Comparison of ENCODE assay signal across 9 cellular contexts in the genomic region with DNA sequence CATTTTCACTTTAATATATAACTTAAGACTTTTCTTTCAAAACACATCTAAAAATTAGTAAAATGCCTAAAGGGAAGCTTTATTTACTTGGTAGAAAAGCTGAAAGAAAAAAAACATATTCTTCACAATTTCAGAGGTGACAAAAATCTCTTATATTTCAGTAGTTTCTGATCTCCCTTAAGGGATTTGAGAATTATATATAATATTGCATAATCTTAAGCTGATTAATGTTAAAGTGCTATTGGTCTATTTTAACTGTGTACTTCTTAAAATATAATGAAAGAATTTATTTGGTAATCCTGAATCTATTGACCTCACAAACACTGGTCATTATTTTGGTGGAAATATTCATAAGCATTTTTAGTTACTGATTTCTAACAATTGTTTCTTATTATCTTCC. TPM values are rescaled to one million over a fixed set of nuclear protein-coding genes. Genes with fewer than 3 reads are reported as not detected.
A peak's percentile ranks its signal among the peaks of the same experiment; 100 is the strongest.
DNase-seq lines count a peak whose midpoint lies in the region; ATAC-seq and TF ChIP-seq lines count a peak whose summit lies in the region.
"Had no signal": no experiment of that assay in that cellular context is flagged by ENCODE, and none has a peak within 500 bp of the region (broad histone marks: within the 10 kb centered on the region; RNA-seq: fewer than 3 reads in every experiment).

No MANE protein-coding gene starts in this region.

- peaks cover 44% of the 10 kb centered on the region for H3K4me1 Mint-ChIP-seq in MCF 10A (ENCODE audit: insufficient read depth, unreplicated experiment)

- CTCF ChIA-PET in MCF 10A (lab: Yijun Ruan, JAX) = interaction anchor here (0.5 to 1.6 kb wide), 4 partner anchors 8 to 104 kb away, joined by 3 to 6 read pairs (median 5); no protein-coding TSS in a partner anchor

- peaks cover 0 to 31% of the 10 kb centered on the region in 2 donors for H3K4me1 ChIP-seq in right atrium auricular region
- H3K4me1 ChIP-seq in mononuclear cell (ENCODE audit: insufficient read depth, low read length) = peaks cover 22% of the 10 kb centered on the region
- peaks cover 3 to 4% of the 10 kb centered on the region in 2 donors for H3K4me1 ChIP-seq in aorta (ENCODE audit: control insufficient read depth in 1 of 2, insufficient read depth in 2 of 2, low read length in 2 of 2)
- peaks cover 6% of the 10 kb centered on the region for H3K4me1 ChIP-seq in mucosa of descending colon (ENCODE audit: low read depth)

- no TSS peak for BruUV-seq in MCF 10A (replicated peaks; lab: Mats Ljungman, UMichigan)

- no peak for DNase-seq in right atrium auricular region (ENCODE audit: low spot score)
- no peak for DNase-seq in left cardiac atrium
- DNase-seq in MCF 10A (ENCODE audit: unreplicated experiment) = no peak
- no peak for DNase-seq in aorta
- no peak for DNase-seq in EL
- DNase-seq in mucosa of descending colon = no peak
- DNase-seq: activated gamma-delta T cell had no signal

- no peak for ATAC-seq in left cardiac atrium
- ATAC-seq in aorta (ENCODE audit: low FRiP score) = no peak
- no peak for ATAC-seq in mucosa of descending colon
- no peak for ATAC-seq in GM21528 (IDR thresholded peaks at IDR 0.05; ENCODE audit: low FRiP score, unreplicated experiment)

- H3K27ac Mint-ChIP-seq in MCF 10A (ENCODE audit: low read depth, unreplicated experiment) = peak overlapping the region; percentile 87

- H3K36me3 Mint-ChIP-seq in MCF 10A (ENCODE audit: insufficient read depth, unreplicated experiment) = peaks cover 20% of the 10 kb centered on the region

- peak overlapping the region; percentile 91 for H3K4me3 Mint-ChIP-seq in MCF 10A (ENCODE audit: unreplicated experiment)

- H3K9me3 ChIP-seq in right atrium auricular region = no peaks in the 10 kb centered on the region
- H3K9me3 ChIP-seq in mononuclear cell (ENCODE audit: low read depth, low read length) = no peaks in the 10 kb centered on the region
- H3K9me3 ChIP-seq in aorta (ENCODE audit: control insufficient read depth, low read length) = no peaks in the 10 kb centered on the region
- no peaks in the 10 kb centered on the region for H3K9me3 ChIP-seq in mucosa of descending colon

- no peaks in the 10 kb centered on the region for H3K36me3 ChIP-seq in right atrium auricular region
- no peaks in the 10 kb centered on the region for H3K36me3 ChIP-seq in aorta (ENCODE audit: control insufficient read depth in 1 of 2, insufficient read depth in 2 of 2, low read length in 1 of 2)
- no peaks in the 10 kb centered on the region for H3K36me3 ChIP-seq in mucosa of descending colon (ENCODE audit: low read depth)

- H3K9me3 Mint-ChIP-seq in MCF 10A (ENCODE audit: unreplicated experiment) = no peaks in the 10 kb centered on the region

- H3K27me3 Mint-ChIP-seq in MCF 10A (ENCODE audit: insufficient read depth, unreplicated experiment) = no peaks in the 10 kb centered on the region

- POLR2A ChIA-PET in MCF 10A (lab: Yijun Ruan, JAX) = interaction anchor here (0.6 to 7.8 kb wide), 19 partner anchors 10 to 299 kb away, joined by 3 to 152 read pairs (median 17); a partner anchor contains a TSS

- no peaks in the 10 kb centered on the region for H3K27me3 ChIP-seq in right atrium auricular region
- H3K27me3 ChIP-seq in mononuclear cell (ENCODE audit: insufficient read depth, low read length) = no peaks in the 10 kb centered on the region
- H3K27me3 ChIP-seq in aorta (ENCODE audit: control insufficient read depth in 1 of 2, insufficient read depth in 2 of 2, low read length in 1 of 2) = no peaks in the 10 kb centered on the region

- peak overlapping the region; percentile 97 for H3K27ac ChIP-seq in right atrium auricular region
- peak overlapping the region in 1 of 2 donors; percentile 49 for H3K27ac ChIP-seq in aorta (ENCODE audit: low read depth in 1 of 2, low read length in 2 of 2)

- intact Hi-C loops in left cardiac atrium (cut with DNase I) = loop anchor here in 1 of 2 donors (10.0 kb wide), 1 partner anchor 52 kb away; a partner anchor contains a TSS
- intact Hi-C loops in MCF 10A (cut with micrococcal nuclease) = no loop called here
- intact Hi-C loops in aorta (cut with DNase I) = no loop called here
- intact Hi-C loops in mucosa of descending colon (cut with DNase I, micrococcal nuclease) = no loop called here

- H3K4me3 ChIP-seq in right atrium auricular region (peak overlapping the region; percentile 62 to 70), mononuclear cell (ENCODE audit: low read length) (peak overlapping the region; percentile 65), aorta (ENCODE audit: low read length in 2 of 2) (peak overlapping the region; percentile 59 to 90), mucosa of descending colon (no peak overlapping the region)

- TF ChIP-seq CTCF in right atrium auricular region (IDR thresholded peaks at IDR 0.05) (no peak), MCF 10A (IDR thresholded peaks at IDR 0.05; ENCODE audit: unreplicated experiment) (no peak), mucosa of descending colon (IDR thresholded peaks at IDR 0.05) (no peak)

RNA-seq across cellular contexts. Expression of a gene that starts 1.2 kb away (rescaled TPM):
- total RNA-seq in right atrium auricular region (10 to 100 TPM; 34.9 to 38.8 TPM), left cardiac atrium (10 to 100 TPM; 39.3 to 40.2 TPM), MCF 10A (2022) (35.1 and 55.1 TPM in 2 replicates), mononuclear cell (11.5 TPM), aorta (10 to 100 TPM; 52.6 to 58.2 TPM), mucosa of descending colon (10 to 100 TPM; 28.3 to 43.4 (median 33.6) TPM)
- 10 to 100 TPM; 19.7 to 39.7 TPM for polyA plus RNA-seq in aorta

RNA-seq across cellular contexts. Expression of a gene that starts 55.8 kb away (rescaled TPM):
- total RNA-seq in right atrium auricular region (10 to 100 TPM; 12.1 to 20.0 TPM), left cardiac atrium (10 to 100 TPM; 20.3 to 21.4 TPM), MCF 10A (2022) (44.3 and 47.4 TPM in 2 replicates), mononuclear cell (1.5 TPM), aorta (10 to 100 TPM; 36.0 to 41.2 TPM), mucosa of descending colon (10 to 100 TPM; 39.2 to 52.7 (median 49.3) TPM)
- polyA plus RNA-seq in aorta = 1 to 10 TPM; 6.3 to 6.9 TPM
